Comparison of ENCODE assay signal across 10 cellular contexts in genomic region chrX:45824471-45824870, GRCh38.
A peak's percentile ranks its signal among the peaks of the same experiment; 100 is the strongest.
DNase-seq lines count a peak whose midpoint lies in the region; ATAC-seq and TF ChIP-seq lines count a peak whose summit lies in the region.
"Had no signal": no experiment of that assay in that cellular context is flagged by ENCODE, and none has a peak within 500 bp of the region (broad histone marks: within the 10 kb centered on the region; RNA-seq: fewer than 3 reads in every experiment).

No MANE protein-coding gene starts in this region.

- TF ChIP-seq CTCF in Panc1 (IDR thresholded peaks at IDR 0.05) (peak; percentile 80), lower lobe of right lung (IDR thresholded peaks at IDR 0.05) (peak; percentile 18), uterus (IDR thresholded peaks at IDR 0.05) (peak in 3 of 4 experiments; percentile 14 to 34 (median 28))

- H3K27me3 ChIP-seq in Panc1 (ENCODE audit: control insufficient read depth, insufficient read depth, low read length) (no peaks in the 10 kb centered on the region), adipocyte (replicated peaks; ENCODE audit: control insufficient read depth, insufficient read depth, low read length) (peaks cover 4% of the 10 kb centered on the region), lower lobe of right lung (ENCODE audit: low read depth) (no peaks in the 10 kb centered on the region), uterus (no peaks in the 10 kb centered on the region)
- H3K27me3 ChIP-seq: BLaER1 had no signal

- H3K36me3 ChIP-seq in Panc1 (ENCODE audit: control insufficient read depth, insufficient read depth, low read length) (peaks cover 2% of the 10 kb centered on the region; the same call in 1 of the 2 replicates), adipocyte (ENCODE audit: control insufficient read depth, insufficient read depth, low read length, severe bottlenecking) (no peaks in the 10 kb centered on the region), lower lobe of right lung (no peaks in the 10 kb centered on the region), uterus (no peaks in the 10 kb centered on the region)
- H3K36me3 ChIP-seq: BLaER1 had no signal

- H3K4me3 ChIP-seq in Panc1 (ENCODE audit: low read depth in 2 of 2, low read length in 2 of 2) (no peak overlapping the region), adipocyte (ENCODE audit: low read length) (no peak overlapping the region), lower lobe of right lung (no peak overlapping the region), uterus (no peak overlapping the region)
- H3K4me3 ChIP-seq: BLaER1 had no signal

- H3K4me1 ChIP-seq in Panc1 (ENCODE audit: control insufficient read depth, insufficient read depth, low read length) (peaks cover 9% of the 10 kb centered on the region), adipocyte (ENCODE audit: control insufficient read depth, insufficient read depth, low read length) (peaks cover 3% of the 10 kb centered on the region), lower lobe of right lung (no peaks in the 10 kb centered on the region), uterus (no peaks in the 10 kb centered on the region)
- H3K4me1 ChIP-seq: BLaER1 had no signal

- in situ Hi-C loops in Panc1 (cut with HindIII; ENCODE audit: low pct_unique_long_range_greater_than_20kb, low sequenced_read_pairs) = no loop called here

- POLR2A ChIA-PET in Panc1 (lab: Charles Lee) = no interaction called here

- H3K27ac ChIP-seq in Panc1 (ENCODE audit: low read length) = no peak overlapping the region
- no peak overlapping the region for H3K27ac ChIP-seq in lower lobe of right lung
- H3K27ac ChIP-seq in uterus = no peak overlapping the region
- H3K27ac ChIP-seq: BLaER1 had no signal

- peak; percentile 3 for DNase-seq in NCI-H1694 (lab: John Stamatoyannopoulos, UW)
- no peak for DNase-seq in NCI-H1694 treated with DMSO at 0.1 percent for 48 hours (lab: John Stamatoyannopoulos, UW)
- DNase-seq in Panc1 (ENCODE audit: low read depth, low spot score) = peak; percentile 84
- peak; percentile 88 for DNase-seq in adipocyte (ENCODE audit: low read depth)
- no peak for DNase-seq in lower lobe of right lung
- peak; percentile 61 to 72 for DNase-seq in uterus
- DNase-seq in HuH-7.5 (ENCODE audit: low spot score) = no peak

- intact Hi-C loops in Panc1 (cut with micrococcal nuclease; ENCODE audit: unreplicated experiment) (loop anchor here (10.0 kb wide), 1 partner anchor 550 kb away; no protein-coding TSS in a partner anchor), lower lobe of right lung (cut with DNase I) (no loop called here), uterus (cut with DNase I; ENCODE audit: low total_unique reads) (no loop called here)

- no peak for TF ChIP-seq POLR2A in uterus (IDR thresholded peaks at IDR 0.05)

- no TSS peak for BruUV-seq in Panc1 (replicated peaks; lab: Mats Ljungman, UMichigan)

- CTCF ChIA-PET in Panc1 (lab: Charles Lee) = interaction anchor here (0.7 kb wide), 1 partner anchor 177 kb away, joined by 8 read pairs; no protein-coding TSS in a partner anchor

- no peak overlapping the region for H3K9ac ChIP-seq in adipocyte (ENCODE audit: low read length)
- H3K9ac ChIP-seq: BLaER1 had no signal

- ATAC-seq in Panc1 = peak; percentile 97
- ATAC-seq in lower lobe of right lung = peak; percentile 37 to 40
- ATAC-seq in GM21367 (IDR thresholded peaks at IDR 0.05; ENCODE audit: unreplicated experiment) = no peak
- ATAC-seq: T-cell had no signal

- H3K9me3 ChIP-seq in Panc1 (ENCODE audit: control insufficient read depth, insufficient read depth, low read depth, low read length) (no peaks in the 10 kb centered on the region), adipocyte (ENCODE audit: control insufficient read depth, low read length) (no peaks in the 10 kb centered on the region), lower lobe of right lung (no peaks in the 10 kb centered on the region), uterus (no peaks in the 10 kb centered on the region)
- H3K9me3 ChIP-seq: BLaER1 had no signal

Comparison
In these comparisons a context has a peak if more than half of its experiments do, and no peak if none do; other contexts are left out.
1. DNase-seq: peak in NCI-H1694 (single experiment), Panc1 (single experiment), adipocyte (single experiment) and uterus (2 of 2); none in NCI-H1694 treated with DMSO at 0.1 percent for 48 hours (single experiment), lower lobe of right lung (single experiment) and HuH-7.5 (single experiment).
2. CTCF ChIP-seq: peak in every context shown above with its lines; median percentile 80 in Panc1; 28 in uterus; 18 in lower lobe of right lung.